23 cellular contexts compared by ENCODE assay signal in genomic region chr5:43659075-43659474, GRCh38.
"Had no signal": no experiment of that assay in that cellular context is flagged by ENCODE, and none has a peak within 500 bp of the region (broad histone marks: within the 10 kb centered on the region; RNA-seq: fewer than 3 reads in every experiment).

No MANE protein-coding gene starts in this region.

- H3K36me3 ChIP-seq: uterus had no signal

- ATAC-seq: activated CD4-positive, CD25-positive, alpha-beta regulatory T cell treated with anti-CD3 and anti-CD28 coated beads, Interleukin-2, amount 50 U/mL, for 24 hours; body of pancreas; stimulated activated naive CD8-positive, alpha-beta T cell treated with anti-CD3 and anti-CD28 coated beads, Interleukin-15, amount 100 ng/mL, for 72 hours; T-cell had no signal

- H3K9me3 Mint-ChIP-seq: immature natural killer cell; T-helper 2 cell treated with Interferon-gamma antibody and Interleukin-4, amounts not matched to agents 5 μg/mL and 100 μg/mL, for 36 hours had no signal

- H3K27ac ChIP-seq: body of pancreas, hepatocyte, left lung, VCaP had no signal

- H3K9me3 ChIP-seq: body of pancreas, left lung, uterus had no signal

- H3K4me2 ChIP-seq: hepatocyte had no signal

- H3K27ac Mint-ChIP-seq: activated CD4-positive, alpha-beta memory T cell treated with anti-CD3 and anti-CD28 coated beads, Interleukin-2, amount 10 ng/mL, durations not matched to agents 7 days and 5 days; activated CD4-positive, alpha-beta T cell treated with anti-CD3 and anti-CD28 coated beads, Interleukin-2, amount 10 ng/mL, durations not matched to agents 24 days and 14 days; activated naive CD4-positive, alpha-beta T cell treated with anti-CD3 and anti-CD28 coated beads, Interleukin-2, amount 10 ng/mL, durations not matched to agents 7 days and 5 days; stimulated activated naive CD8-positive, alpha-beta T cell treated with anti-CD3 and anti-CD28 coated beads, Interleukin-15, amount 100 ng/mL, for 72 hours; T-helper 2 cell treated with Interferon-gamma antibody and Interleukin-4, amounts not matched to agents 5 μg/mL and 100 μg/mL, for 36 hours had no signal

- H3K4me1 Mint-ChIP-seq: activated CD4-positive, alpha-beta memory T cell treated with anti-CD3 and anti-CD28 coated beads, Interleukin-2, amount 10 ng/mL, durations not matched to agents 7 days and 5 days; activated naive CD4-positive, alpha-beta T cell treated with anti-CD3 and anti-CD28 coated beads, Interleukin-2, amount 10 ng/mL, durations not matched to agents 7 days and 5 days; naive B cell; stimulated activated naive CD8-positive, alpha-beta T cell treated with anti-CD3 and anti-CD28 coated beads, Interleukin-15, amount 100 ng/mL, for 72 hours; T-cell had no signal

- H3K27me3 ChIP-seq: body of pancreas, hepatocyte, left lung, uterus had no signal

- H3K4me1 ChIP-seq: body of pancreas, left lung, uterus had no signal

- H3K4me3 ChIP-seq: body of pancreas, hepatocyte, left lung, uterus had no signal

- H3K4me3 Mint-ChIP-seq: activated CD4-positive, alpha-beta memory T cell treated with anti-CD3 and anti-CD28 coated beads, Interleukin-2, amount 10 ng/mL, durations not matched to agents 7 days and 5 days; activated CD4-positive, alpha-beta T cell treated with anti-CD3 and anti-CD28 coated beads, Interleukin-2, amount 10 ng/mL, durations not matched to agents 24 days and 14 days; activated naive CD4-positive, alpha-beta T cell treated with anti-CD3 and anti-CD28 coated beads, Interleukin-2, amount 10 ng/mL, durations not matched to agents 7 days and 5 days; immature natural killer cell; naive B cell; stimulated activated naive CD8-positive, alpha-beta T cell treated with anti-CD3 and anti-CD28 coated beads, Interleukin-15, amount 100 ng/mL, for 72 hours; T-cell; T-helper 2 cell treated with Interferon-gamma antibody and Interleukin-4, amounts not matched to agents 5 μg/mL and 100 μg/mL, for 36 hours had no signal

- H2AFZ ChIP-seq: hepatocyte had no signal

- H3K27me3 Mint-ChIP-seq: activated CD4-positive, alpha-beta memory T cell treated with anti-CD3 and anti-CD28 coated beads, Interleukin-2, amount 10 ng/mL, durations not matched to agents 7 days and 5 days; activated CD4-positive, alpha-beta T cell treated with anti-CD3 and anti-CD28 coated beads, Interleukin-2, amount 10 ng/mL, durations not matched to agents 24 days and 14 days; activated naive CD4-positive, alpha-beta T cell treated with anti-CD3 and anti-CD28 coated beads, Interleukin-2, amount 10 ng/mL, durations not matched to agents 7 days and 5 days; naive B cell; stimulated activated naive CD8-positive, alpha-beta T cell treated with anti-CD3 and anti-CD28 coated beads, Interleukin-15, amount 100 ng/mL, for 72 hours; T-cell had no signal

- DNase-seq: activated CD4-positive, alpha-beta memory T cell treated with anti-CD3 and anti-CD28 coated beads, Interleukin-2, amount 10 ng/mL, durations not matched to agents 7 days and 5 days; activated CD4-positive, alpha-beta T cell treated with anti-CD3 and anti-CD28 coated beads, Interleukin-2, amount 10 ng/mL, durations not matched to agents 24 days and 14 days; activated effector memory CD4-positive, alpha-beta T cell treated with anti-CD3 and anti-CD28 coated beads, Interleukin-2, amount 50 U/mL, for 16 hours; activated naive CD4-positive, alpha-beta T cell treated with anti-CD3 and anti-CD28 coated beads, Interleukin-2, amount 10 ng/mL, durations not matched to agents 7 days and 5 days; anterior cingulate cortex; body of pancreas; effector CD8-positive, alpha-beta T cell; erythroblast; foreskin melanocyte; immature natural killer cell; left lung; naive B cell; nucleus accumbens; stimulated activated CD4-positive, alpha-beta T cell treated with anti-CD3 and anti-CD28 coated beads, Interleukin-12 subunit alpha, Interleukin-12 subunit beta, amount 100 ng/mL, for 4 hours; stimulated activated CD4-positive, alpha-beta T cell treated with anti-CD3 and anti-CD28 coated beads, Interleukin-4, amount 100 ng/mL, for 4 hours; stimulated activated naive CD8-positive, alpha-beta T cell treated with anti-CD3 and anti-CD28 coated beads, Interleukin-15, amount 100 ng/mL, for 72 hours; T-cell; trophoblast cell; uterus had no signal
